In the genomic region with DNA sequence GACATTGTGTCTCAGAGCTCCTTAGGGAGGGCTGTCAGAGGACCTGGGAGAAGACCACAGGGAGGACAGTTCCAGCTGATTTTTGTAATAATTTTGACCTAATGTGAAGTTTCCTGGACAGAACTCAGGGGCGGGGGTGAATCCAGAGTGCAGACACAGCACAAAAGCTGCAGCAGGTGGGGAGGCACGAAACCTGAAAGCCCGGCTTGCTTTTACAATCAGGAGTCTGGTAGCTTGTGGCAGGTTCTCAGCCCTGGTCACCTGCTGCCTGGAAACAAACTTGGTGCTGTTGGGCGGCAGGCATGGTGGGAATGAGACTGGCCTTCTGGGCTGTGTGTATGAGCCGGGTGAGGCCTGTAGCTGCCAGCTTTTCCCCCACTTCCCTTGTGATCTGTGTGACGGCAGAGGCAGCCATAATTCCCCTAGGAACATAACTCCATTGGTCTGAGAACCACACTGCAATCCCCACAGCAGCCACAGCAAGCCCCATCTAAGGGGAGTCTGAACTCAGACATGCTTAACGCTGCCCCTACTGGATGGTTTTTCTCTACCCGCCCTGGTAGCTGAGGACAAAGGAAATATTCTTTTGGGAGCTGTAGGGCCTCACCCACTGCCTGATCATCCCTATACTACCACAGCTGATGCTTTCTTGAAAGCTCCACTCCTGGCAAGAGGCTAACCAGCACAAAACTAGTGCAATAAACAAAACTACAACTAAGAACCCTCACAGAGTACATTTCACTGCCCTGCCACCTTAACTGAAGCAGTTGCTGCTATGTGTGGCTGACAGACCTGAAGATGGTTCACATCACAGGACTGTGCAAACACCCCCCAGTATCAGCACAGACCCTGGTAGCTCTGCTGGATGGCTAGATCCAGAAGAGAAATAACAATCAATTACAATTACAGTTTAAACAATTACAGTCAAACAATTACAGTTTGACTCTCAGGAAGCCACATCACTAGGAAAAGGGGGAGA, we compare ENCODE assay signal across 8 cellular contexts.
DNase-seq lines count a peak whose midpoint lies in the region; ATAC-seq and TF ChIP-seq lines count a peak whose summit lies in the region.

No MANE protein-coding gene starts in this region.

- POLR2A ChIA-PET in RWPE1 (lab: Yijun Ruan, JAX; ENCODE audit: low non-redundant PET), result no interaction called here

- no peak overlapping the region for H3K4me3 ChIP-seq in esophagus squamous epithelium

- TF ChIP-seq CTCF in RWPE1 (conservative IDR thresholded peaks at IDR 0.05; ENCODE audit: low read depth) (no peak), esophagus squamous epithelium (IDR thresholded peaks at IDR 0.05) (no peak)

- no peaks in the 10 kb centered on the region for H3K36me3 ChIP-seq in esophagus squamous epithelium

- WGBS in esophagus squamous epithelium, 2 donors, result 70 to 96% methylated on average over 5 to 6 of the region's 8 CpGs

- H3K27ac ChIP-seq in RWPE1, result no peak overlapping the region
- no peak overlapping the region for H3K27ac ChIP-seq in esophagus squamous epithelium

- H3K4me1 ChIP-seq in esophagus squamous epithelium, result no peaks in the 10 kb centered on the region

- DNase-seq in D341Med (ENCODE audit: low spot score) (peak; percentile 44), RWPE1 (ENCODE audit: low spot score) (peak; percentile 9), iPS DF 19.7 (ENCODE audit: low read depth, low spot score) (peak; percentile 48), esophagus squamous epithelium (lab: John Stamatoyannopoulos, UW) (no peak), KG1 (lab: John Stamatoyannopoulos, UW) (no peak)

- no peaks in the 10 kb centered on the region for H3K9me3 ChIP-seq in esophagus squamous epithelium

- intact Hi-C loops in esophagus squamous epithelium (cut with DNase I), result no loop called here

- no peaks in the 10 kb centered on the region for H3K27me3 ChIP-seq in esophagus squamous epithelium

- peak; percentile 93 for ATAC-seq in GM19372 (IDR thresholded peaks at IDR 0.05; ENCODE audit: low read depth, unreplicated experiment)
- ATAC-seq in HG03196 (IDR thresholded peaks at IDR 0.05; ENCODE audit: unreplicated experiment), result peak; percentile 95
- no peak for ATAC-seq in esophagus mucosa

- no peak for TF ChIP-seq POLR2A in esophagus squamous epithelium (IDR thresholded peaks at IDR 0.05)

- CTCF ChIA-PET in RWPE1 (lab: Yijun Ruan, JAX), result interaction anchor here (0.5 to 1.2 kb wide), 3 partner anchors 19 to 275 kb away, joined by 4 to 5 read pairs (median 5); no protein-coding TSS in a partner anchor

Comparison
In these comparisons a context has a peak if more than half of its experiments do, and no peak if none do; other contexts are left out.
1. DNase-seq: peak in D341Med (single experiment), RWPE1 (single experiment) and iPS DF 19.7 (single experiment); none in esophagus squamous epithelium (single experiment) and KG1 (single experiment).